ENCODE assay signal across 1 cellular context in the genomic region with DNA sequence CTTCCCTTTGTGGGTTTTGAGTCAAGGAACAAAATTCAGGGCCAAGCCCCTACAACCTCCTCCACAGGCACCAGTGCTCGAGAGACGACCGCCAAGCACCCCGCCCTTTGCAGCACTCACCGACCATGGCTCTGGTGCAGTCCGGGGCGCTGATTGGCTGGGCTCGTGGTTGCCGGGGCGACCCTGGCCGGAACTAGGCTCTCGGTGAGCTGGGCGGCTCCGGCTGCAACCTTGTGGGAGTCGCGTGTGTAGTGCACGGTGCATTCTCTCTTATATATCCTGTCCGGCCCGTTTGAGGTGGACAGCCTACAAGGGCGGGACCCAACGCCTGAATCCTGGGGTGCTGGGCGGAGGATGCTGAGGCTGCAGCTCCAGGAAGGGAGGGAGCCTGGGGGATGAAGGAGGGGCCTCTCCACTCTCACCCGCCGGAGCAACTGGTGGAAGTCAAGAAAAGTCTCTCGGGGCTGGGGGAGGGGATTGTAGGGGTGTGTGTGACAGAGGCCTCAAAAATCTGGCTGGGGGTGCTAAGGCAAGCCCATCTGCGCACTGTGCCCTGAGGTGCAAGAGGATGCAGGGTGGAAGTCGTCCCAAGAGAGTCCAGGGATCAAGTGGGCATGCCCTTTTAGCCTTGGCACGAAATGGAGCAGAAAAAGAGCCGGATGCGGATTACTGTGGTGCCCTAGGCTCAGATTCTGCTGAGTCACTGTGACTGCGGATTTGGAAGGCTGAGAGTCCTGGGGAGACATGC.
TF ChIP-seq lines count a peak whose summit lies in the region.

Gene NQO1 (minus strand): TSS at position 248 of the 748 bp plus-strand sequence. CDS start 121 bp downstream, at position 127.

TF ChIP-seq in HCT116, 20 proteins besides CTCF, POLR2A, EP300 and RAD21 (continued from another document):
- TF ChIP-seq ELF1 (IDR thresholded peaks at IDR 0.05; ENCODE audit: borderline replicate concordance, low read depth) (no peak), ZNF274 (IDR thresholded peaks at IDR 0.05; ENCODE audit: low read depth, low read length) (no peak), EZH2phosphoT487 (IDR thresholded peaks at IDR 0.05; ENCODE audit: borderline replicate concordance) (no peak), YY1 (IDR thresholded peaks at IDR 0.05; ENCODE audit: extremely low read depth, insufficient replicate concordance, low read depth, low read length) (peak; percentile 55), ATF3 (IDR thresholded peaks at IDR 0.05) (no peak), SIN3A (IDR thresholded peaks at IDR 0.05; ENCODE audit: low read depth) (peak; percentile 90), REST (IDR thresholded peaks at IDR 0.05; ENCODE audit: low read depth) (no peak), MAX (IDR thresholded peaks at IDR 0.05) (peak; percentile 94), FOSL1 (IDR thresholded peaks at IDR 0.05; ENCODE audit: low read depth) (no peak)
